In genomic region chr22:46437990-46438389, GRCh38 we compare ENCODE assay signal across 19 cellular contexts.
A peak's percentile ranks its signal among the peaks of the same experiment; 100 is the strongest.
DNase-seq lines count a peak whose midpoint lies in the region; ATAC-seq and TF ChIP-seq lines count a peak whose summit lies in the region.
"Had no signal": no experiment of that assay in that cellular context is flagged by ENCODE, and none has a peak within 500 bp of the region (broad histone marks: within the 10 kb centered on the region; RNA-seq: fewer than 3 reads in every experiment).

No MANE protein-coding gene starts in this region.

- peaks cover 8% of the 10 kb centered on the region for H3K27me3 Mint-ChIP-seq in neural crest cell (ENCODE audit: low read depth)
- H3K27me3 Mint-ChIP-seq: B cell; CD4-positive, alpha-beta T cell had no signal

- DNase-seq in NCI-H1092 (lab: John Stamatoyannopoulos, UW), result peak; percentile 17
- DNase-seq in astrocyte of the hippocampus (ENCODE audit: low read depth, low spot score), result peak; percentile 30
- DNase-seq in neural crest cell (ENCODE audit: low read depth, low spot score), result no peak
- no peak for DNase-seq in cerebellum (ENCODE audit: low spot score)
- DNase-seq in glomerular visceral epithelial cell (ENCODE audit: extremely low spot score), result no peak
- DNase-seq in stimulated activated effector memory CD8-positive, alpha-beta T cell treated with anti-CD3 and anti-CD28 coated beads, Interleukin-12 subunit alpha, Interleukin-12 subunit beta, amount 100 ng/mL, for 72 hours (ENCODE audit: low spot score in 2 of 2), result no peak
- DNase-seq: Calu3; CD4-positive, alpha-beta T cell; DND-41; GDM1; GOT3; NCI-H1048; NCI-H1694 treated with DMSO at 0.1 percent for 48 hours; NCI-H2171; NCI-H446 treated with DMSO at 0.1 percent for 48 hours; PC-9 had no signal

- H3K27ac Mint-ChIP-seq in neural crest cell (ENCODE audit: unreplicated experiment), result peak overlapping the region; percentile 30
- H3K27ac Mint-ChIP-seq in stimulated activated effector memory CD8-positive, alpha-beta T cell treated with anti-CD3 and anti-CD28 coated beads, Interleukin-12 subunit alpha, Interleukin-12 subunit beta, amount 100 ng/mL, for 72 hours, result no peak overlapping the region
- H3K27ac Mint-ChIP-seq: B cell; CD4-positive, alpha-beta T cell had no signal

- TF ChIP-seq CTCF in neural crest cell (conservative IDR thresholded peaks at IDR 0.05), result no peak

- H3K4me1 Mint-ChIP-seq in neural crest cell, result peaks cover 11% of the 10 kb centered on the region
- no peaks in the 10 kb centered on the region for H3K4me1 Mint-ChIP-seq in stimulated activated effector memory CD8-positive, alpha-beta T cell treated with anti-CD3 and anti-CD28 coated beads, Interleukin-12 subunit alpha, Interleukin-12 subunit beta, amount 100 ng/mL, for 72 hours

- no peaks in the 10 kb centered on the region for H3K36me3 Mint-ChIP-seq in neural crest cell (ENCODE audit: low read depth)
- no peaks in the 10 kb centered on the region for H3K36me3 Mint-ChIP-seq in stimulated activated effector memory CD8-positive, alpha-beta T cell treated with anti-CD3 and anti-CD28 coated beads, Interleukin-12 subunit alpha, Interleukin-12 subunit beta, amount 100 ng/mL, for 72 hours

- H3K9me3 Mint-ChIP-seq in neural crest cell, result no peaks in the 10 kb centered on the region
- H3K9me3 Mint-ChIP-seq in stimulated activated effector memory CD8-positive, alpha-beta T cell treated with anti-CD3 and anti-CD28 coated beads, Interleukin-12 subunit alpha, Interleukin-12 subunit beta, amount 100 ng/mL, for 72 hours, result no peaks in the 10 kb centered on the region
- H3K9me3 Mint-ChIP-seq: CD4-positive, alpha-beta T cell had no signal

- no peak for ATAC-seq in HG03439 (IDR thresholded peaks at IDR 0.05; ENCODE audit: unreplicated experiment)
- no peak for ATAC-seq in stimulated activated effector memory CD8-positive, alpha-beta T cell treated with anti-CD3 and anti-CD28 coated beads, Interleukin-12 subunit alpha, Interleukin-12 subunit beta, amount 100 ng/mL, for 72 hours
- ATAC-seq: GM12878 had no signal

- H3K4me3 Mint-ChIP-seq in neural crest cell, result no peak overlapping the region
- no peak overlapping the region for H3K4me3 Mint-ChIP-seq in stimulated activated effector memory CD8-positive, alpha-beta T cell treated with anti-CD3 and anti-CD28 coated beads, Interleukin-12 subunit alpha, Interleukin-12 subunit beta, amount 100 ng/mL, for 72 hours
- H3K4me3 Mint-ChIP-seq: B cell; CD4-positive, alpha-beta T cell had no signal

Comparison
In these comparisons a context has a peak if more than half of its experiments do, and no peak if none do; other contexts are left out.
1. DNase-seq: peak in NCI-H1092 (single experiment) and astrocyte of the hippocampus (single experiment); none in neural crest cell (single experiment), cerebellum (single experiment), glomerular visceral epithelial cell (single experiment) and stimulated activated effector memory CD8-positive, alpha-beta T cell treated with anti-CD3 and anti-CD28 coated beads, Interleukin-12 subunit alpha, Interleukin-12 subunit beta, amount 100 ng/mL, for 72 hours (0 of 2).